Comparison of ENCODE assay signal across 12 cellular contexts in the genomic region with DNA sequence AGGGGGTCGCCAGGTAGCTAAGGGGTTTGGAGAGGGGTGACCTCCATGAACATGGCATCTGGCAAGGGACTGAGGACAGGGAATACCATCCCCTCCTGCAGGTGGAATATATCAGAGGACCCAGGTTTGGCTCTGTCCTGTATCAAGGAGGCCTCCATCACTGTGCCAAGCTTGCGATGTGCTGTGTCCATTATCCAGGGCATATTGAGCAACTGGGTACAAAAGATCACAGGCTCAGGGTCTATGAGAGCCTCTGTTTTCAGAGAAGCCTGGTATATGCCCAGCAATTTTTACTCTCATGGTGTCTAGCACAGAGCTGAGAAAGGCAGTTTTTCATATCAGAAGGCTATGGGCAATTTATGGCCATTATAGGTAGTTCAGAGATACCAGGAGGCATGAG. TPM values are rescaled to one million over a fixed set of nuclear protein-coding genes. Genes with fewer than 3 reads are reported as not detected.
"Had no signal": no experiment of that assay in that cellular context is flagged by ENCODE, and none has a peak within 500 bp of the region (broad histone marks: within the 10 kb centered on the region; RNA-seq: fewer than 3 reads in every experiment).

No MANE protein-coding gene starts in this region.

- H3K9ac ChIP-seq: GM23248 had no signal

- H3K27ac Mint-ChIP-seq: HFFc6 had no signal

- H3K9me3 ChIP-seq: HAP-1 had no signal

- H3K4me3 ChIP-seq: GM23248, HAP-1, K562 had no signal

- H3K4me1 ChIP-seq: HAP-1 had no signal

- H3K4me3 Mint-ChIP-seq: HFFc6 had no signal

- H3K36me3 ChIP-seq: HAP-1 had no signal

- H3K9me3 Mint-ChIP-seq: HFFc6 had no signal

- FAIRE-seq: K562 had no signal

- H3K27ac ChIP-seq: GM23248, HL-60 had no signal

- ATAC-seq: HCT116, K562 had no signal

- DNase-seq: GM23248, GOT3, H7, HFFc6, IMR-90, KG1 had no signal

- H2AFZ ChIP-seq: GM23248 had no signal

RNA-seq across cellular contexts. Expression of a gene that starts 16.6 kb away (rescaled TPM):
- total RNA-seq: GM23248, H4, HFFc6, HT1080, IMR-90 had no signal
- polyA plus RNA-seq: GM23248, IMR-90 had no signal

RNA-seq across cellular contexts. Expression of a gene that starts 17.7 kb away (rescaled TPM):
- total RNA-seq: GM23248, HFFc6, IMR-90 had no signal
- polyA plus RNA-seq: GM23248 had no signal

RNA-seq across cellular contexts. Expression of a gene that starts 36.9 kb away (rescaled TPM):
- total RNA-seq: HT1080 had no signal
